In the genomic region with DNA sequence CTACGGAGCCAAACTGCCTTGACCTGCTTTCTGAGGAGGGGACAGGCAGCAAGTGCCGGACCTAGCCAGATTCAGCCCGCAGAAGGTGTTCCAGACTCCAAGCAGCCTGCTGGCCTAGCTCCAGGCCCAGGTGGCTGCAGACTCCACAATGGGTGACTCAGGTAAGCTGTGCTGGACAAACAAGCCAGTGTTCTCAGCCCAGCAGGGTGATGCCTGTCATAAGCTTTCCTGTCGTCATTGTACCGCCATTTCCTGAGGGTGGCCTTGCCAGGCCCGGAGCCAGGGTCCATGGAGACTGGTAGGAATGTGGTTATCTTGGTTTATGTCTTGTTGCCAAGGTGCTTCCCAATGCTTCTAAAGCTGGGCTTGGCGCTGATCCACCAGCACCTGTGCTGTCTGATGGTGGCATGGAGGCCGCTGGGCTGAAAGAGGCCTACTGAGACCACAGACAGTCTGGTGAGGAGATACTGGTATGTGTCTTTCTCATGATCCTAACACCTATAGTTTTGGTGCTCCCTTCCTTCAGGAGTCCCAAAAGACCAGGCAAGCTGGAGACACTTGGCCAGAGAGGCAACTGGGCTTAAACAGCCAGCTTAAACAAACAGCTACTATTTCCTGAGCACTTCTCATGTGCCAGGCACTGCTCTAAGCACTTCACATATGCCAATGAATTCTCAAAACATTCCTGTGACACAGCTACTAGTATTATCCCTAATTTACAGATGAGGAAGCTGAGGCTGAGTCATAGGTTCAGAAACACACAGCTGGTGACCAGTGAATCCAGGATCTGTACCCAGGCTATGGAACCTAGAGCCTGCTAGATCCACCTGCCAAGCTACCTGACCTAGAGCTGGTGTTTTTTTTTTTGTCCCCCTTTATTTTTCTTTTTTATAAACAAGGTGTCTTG, we compare ENCODE assay signal across 1 cellular context.
TF ChIP-seq lines count a peak whose summit lies in the region.

No MANE protein-coding gene starts in this region.

TF ChIP-seq in K562, 482 proteins besides CTCF, POLR2A, EP300 and RAD21 (continued from another document and continues in another):
- TF ChIP-seq, protein P1, sequence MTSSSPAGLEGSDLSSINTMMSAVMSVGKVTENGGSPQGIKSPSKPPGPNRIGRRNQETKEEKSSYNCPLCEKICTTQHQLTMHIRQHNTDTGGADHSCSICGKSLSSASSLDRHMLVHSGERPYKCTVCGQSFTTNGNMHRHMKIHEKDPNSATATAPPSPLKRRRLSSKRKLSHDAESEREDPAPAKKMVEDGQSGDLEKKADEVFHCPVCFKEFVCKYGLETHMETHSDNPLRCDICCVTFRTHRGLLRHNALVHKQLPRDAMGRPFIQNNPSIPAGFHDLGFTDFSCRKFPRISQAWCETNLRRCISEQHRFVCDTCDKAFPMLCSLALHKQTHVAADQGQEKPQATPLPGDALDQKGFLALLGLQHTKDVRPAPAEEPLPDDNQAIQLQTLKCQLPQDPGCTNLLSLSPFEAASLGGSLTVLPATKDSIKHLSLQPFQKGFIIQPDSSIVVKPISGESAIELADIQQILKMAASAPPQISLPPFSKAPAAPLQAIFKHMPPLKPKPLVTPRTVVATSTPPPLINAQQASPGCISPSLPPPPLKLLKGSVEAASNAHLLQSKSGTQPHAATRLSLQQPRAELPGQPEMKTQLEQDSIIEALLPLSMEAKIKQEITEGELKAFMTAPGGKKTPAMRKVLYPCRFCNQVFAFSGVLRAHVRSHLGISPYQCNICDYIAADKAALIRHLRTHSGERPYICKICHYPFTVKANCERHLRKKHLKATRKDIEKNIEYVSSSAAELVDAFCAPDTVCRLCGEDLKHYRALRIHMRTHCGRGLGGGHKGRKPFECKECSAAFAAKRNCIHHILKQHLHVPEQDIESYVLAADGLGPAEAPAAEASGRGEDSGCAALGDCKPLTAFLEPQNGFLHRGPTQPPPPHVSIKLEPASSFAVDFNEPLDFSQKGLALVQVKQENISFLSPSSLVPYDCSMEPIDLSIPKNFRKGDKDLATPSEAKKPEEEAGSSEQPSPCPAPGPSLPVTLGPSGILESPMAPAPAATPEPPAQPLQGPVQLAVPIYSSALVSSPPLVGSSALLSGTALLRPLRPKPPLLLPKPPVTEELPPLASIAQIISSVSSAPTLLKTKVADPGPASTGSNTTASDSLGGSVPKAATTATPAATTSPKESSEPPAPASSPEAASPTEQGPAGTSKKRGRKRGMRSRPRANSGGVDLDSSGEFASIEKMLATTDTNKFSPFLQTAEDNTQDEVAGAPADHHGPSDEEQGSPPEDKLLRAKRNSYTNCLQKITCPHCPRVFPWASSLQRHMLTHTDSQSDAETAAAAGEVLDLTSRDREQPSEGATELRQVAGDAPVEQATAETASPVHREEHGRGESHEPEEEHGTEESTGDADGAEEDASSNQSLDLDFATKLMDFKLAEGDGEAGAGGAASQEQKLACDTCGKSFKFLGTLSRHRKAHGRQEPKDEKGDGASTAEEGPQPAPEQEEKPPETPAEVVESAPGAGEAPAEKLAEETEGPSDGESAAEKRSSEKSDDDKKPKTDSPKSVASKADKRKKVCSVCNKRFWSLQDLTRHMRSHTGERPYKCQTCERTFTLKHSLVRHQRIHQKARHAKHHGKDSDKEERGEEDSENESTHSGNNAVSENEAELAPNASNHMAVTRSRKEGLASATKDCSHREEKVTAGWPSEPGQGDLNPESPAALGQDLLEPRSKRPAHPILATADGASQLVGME (CRISPR knock-in tag; IDR thresholded peaks at IDR 0.05), result no peak
- no peak for TF ChIP-seq KHSRP (IDR thresholded peaks at IDR 0.05)
- no peak for TF ChIP-seq GABPB2 (CRISPR knock-in tag; conservative IDR thresholded peaks at IDR 0.05)
- no peak for TF ChIP-seq MTA1 (IDR thresholded peaks at IDR 0.05; ENCODE audit: borderline replicate concordance)
- TF ChIP-seq, protein P2, sequence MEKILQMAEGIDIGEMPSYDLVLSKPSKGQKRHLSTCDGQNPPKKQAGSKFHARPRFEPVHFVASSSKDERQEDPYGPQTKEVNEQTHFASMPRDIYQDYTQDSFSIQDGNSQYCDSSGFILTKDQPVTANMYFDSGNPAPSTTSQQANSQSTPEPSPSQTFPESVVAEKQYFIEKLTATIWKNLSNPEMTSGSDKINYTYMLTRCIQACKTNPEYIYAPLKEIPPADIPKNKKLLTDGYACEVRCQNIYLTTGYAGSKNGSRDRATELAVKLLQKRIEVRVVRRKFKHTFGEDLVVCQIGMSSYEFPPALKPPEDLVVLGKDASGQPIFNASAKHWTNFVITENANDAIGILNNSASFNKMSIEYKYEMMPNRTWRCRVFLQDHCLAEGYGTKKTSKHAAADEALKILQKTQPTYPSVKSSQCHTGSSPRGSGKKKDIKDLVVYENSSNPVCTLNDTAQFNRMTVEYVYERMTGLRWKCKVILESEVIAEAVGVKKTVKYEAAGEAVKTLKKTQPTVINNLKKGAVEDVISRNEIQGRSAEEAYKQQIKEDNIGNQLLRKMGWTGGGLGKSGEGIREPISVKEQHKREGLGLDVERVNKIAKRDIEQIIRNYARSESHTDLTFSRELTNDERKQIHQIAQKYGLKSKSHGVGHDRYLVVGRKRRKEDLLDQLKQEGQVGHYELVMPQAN (IDR thresholded peaks at IDR 0.05; ENCODE audit: borderline replicate concordance), result no peak
- TF ChIP-seq MAFK (IDR thresholded peaks at IDR 0.05; ENCODE audit: low read length), result no peak
- no peak for TF ChIP-seq ZNF57 (CRISPR knock-in tag; IDR thresholded peaks at IDR 0.05)
- peak; percentile 46; the same call in 1 of the 2 replicates for TF ChIP-seq ETV5 (CRISPR knock-in tag; IDR thresholded peaks at IDR 0.05; ENCODE audit: low read depth)
- TF ChIP-seq XRCC3 (IDR thresholded peaks at IDR 0.05), result no peak
- no peak for TF ChIP-seq ZBTB8A (IDR thresholded peaks at IDR 0.05; ENCODE audit: partially characterized antibody)
- no peak for TF ChIP-seq BRCA1 (IDR thresholded peaks at IDR 0.05)
- TF ChIP-seq BRCA1 (CRISPR knock-in tag; IDR thresholded peaks at IDR 0.05), result 0 out of 2 replicates have a peak, but pooled peaks have one; percentile 73
- TF ChIP-seq ZNF584 (CRISPR knock-in tag; IDR thresholded peaks at IDR 0.05; ENCODE audit: low read depth), result no peak
- TF ChIP-seq, protein P3, sequence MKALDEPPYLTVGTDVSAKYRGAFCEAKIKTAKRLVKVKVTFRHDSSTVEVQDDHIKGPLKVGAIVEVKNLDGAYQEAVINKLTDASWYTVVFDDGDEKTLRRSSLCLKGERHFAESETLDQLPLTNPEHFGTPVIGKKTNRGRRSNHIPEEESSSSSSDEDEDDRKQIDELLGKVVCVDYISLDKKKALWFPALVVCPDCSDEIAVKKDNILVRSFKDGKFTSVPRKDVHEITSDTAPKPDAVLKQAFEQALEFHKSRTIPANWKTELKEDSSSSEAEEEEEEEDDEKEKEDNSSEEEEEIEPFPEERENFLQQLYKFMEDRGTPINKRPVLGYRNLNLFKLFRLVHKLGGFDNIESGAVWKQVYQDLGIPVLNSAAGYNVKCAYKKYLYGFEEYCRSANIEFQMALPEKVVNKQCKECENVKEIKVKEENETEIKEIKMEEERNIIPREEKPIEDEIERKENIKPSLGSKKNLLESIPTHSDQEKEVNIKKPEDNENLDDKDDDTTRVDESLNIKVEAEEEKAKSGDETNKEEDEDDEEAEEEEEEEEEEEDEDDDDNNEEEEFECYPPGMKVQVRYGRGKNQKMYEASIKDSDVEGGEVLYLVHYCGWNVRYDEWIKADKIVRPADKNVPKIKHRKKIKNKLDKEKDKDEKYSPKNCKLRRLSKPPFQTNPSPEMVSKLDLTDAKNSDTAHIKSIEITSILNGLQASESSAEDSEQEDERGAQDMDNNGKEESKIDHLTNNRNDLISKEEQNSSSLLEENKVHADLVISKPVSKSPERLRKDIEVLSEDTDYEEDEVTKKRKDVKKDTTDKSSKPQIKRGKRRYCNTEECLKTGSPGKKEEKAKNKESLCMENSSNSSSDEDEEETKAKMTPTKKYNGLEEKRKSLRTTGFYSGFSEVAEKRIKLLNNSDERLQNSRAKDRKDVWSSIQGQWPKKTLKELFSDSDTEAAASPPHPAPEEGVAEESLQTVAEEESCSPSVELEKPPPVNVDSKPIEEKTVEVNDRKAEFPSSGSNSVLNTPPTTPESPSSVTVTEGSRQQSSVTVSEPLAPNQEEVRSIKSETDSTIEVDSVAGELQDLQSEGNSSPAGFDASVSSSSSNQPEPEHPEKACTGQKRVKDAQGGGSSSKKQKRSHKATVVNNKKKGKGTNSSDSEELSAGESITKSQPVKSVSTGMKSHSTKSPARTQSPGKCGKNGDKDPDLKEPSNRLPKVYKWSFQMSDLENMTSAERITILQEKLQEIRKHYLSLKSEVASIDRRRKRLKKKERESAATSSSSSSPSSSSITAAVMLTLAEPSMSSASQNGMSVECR (CRISPR knock-in tag; IDR thresholded peaks at IDR 0.05), result no peak
- TF ChIP-seq, protein P4, sequence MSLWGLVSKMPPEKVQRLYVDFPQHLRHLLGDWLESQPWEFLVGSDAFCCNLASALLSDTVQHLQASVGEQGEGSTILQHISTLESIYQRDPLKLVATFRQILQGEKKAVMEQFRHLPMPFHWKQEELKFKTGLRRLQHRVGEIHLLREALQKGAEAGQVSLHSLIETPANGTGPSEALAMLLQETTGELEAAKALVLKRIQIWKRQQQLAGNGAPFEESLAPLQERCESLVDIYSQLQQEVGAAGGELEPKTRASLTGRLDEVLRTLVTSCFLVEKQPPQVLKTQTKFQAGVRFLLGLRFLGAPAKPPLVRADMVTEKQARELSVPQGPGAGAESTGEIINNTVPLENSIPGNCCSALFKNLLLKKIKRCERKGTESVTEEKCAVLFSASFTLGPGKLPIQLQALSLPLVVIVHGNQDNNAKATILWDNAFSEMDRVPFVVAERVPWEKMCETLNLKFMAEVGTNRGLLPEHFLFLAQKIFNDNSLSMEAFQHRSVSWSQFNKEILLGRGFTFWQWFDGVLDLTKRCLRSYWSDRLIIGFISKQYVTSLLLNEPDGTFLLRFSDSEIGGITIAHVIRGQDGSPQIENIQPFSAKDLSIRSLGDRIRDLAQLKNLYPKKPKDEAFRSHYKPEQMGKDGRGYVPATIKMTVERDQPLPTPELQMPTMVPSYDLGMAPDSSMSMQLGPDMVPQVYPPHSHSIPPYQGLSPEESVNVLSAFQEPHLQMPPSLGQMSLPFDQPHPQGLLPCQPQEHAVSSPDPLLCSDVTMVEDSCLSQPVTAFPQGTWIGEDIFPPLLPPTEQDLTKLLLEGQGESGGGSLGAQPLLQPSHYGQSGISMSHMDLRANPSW (CRISPR knock-in tag; IDR thresholded peaks at IDR 0.05), result no peak
- TF ChIP-seq SP1 (CRISPR knock-in tag; IDR thresholded peaks at IDR 0.05), result 0 out of 2 replicates have a peak, but pooled peaks have one; percentile 17
- TF ChIP-seq RHOXF2B (CRISPR knock-in tag; conservative IDR thresholded peaks at IDR 0.05), result no peak
- TF ChIP-seq FOXM1 (IDR thresholded peaks at IDR 0.05; ENCODE audit: low read depth), result no peak
- TF ChIP-seq FOXM1 (CRISPR knock-in tag; IDR thresholded peaks at IDR 0.05; ENCODE audit: low read depth), result no peak
- TF ChIP-seq, protein P5, sequence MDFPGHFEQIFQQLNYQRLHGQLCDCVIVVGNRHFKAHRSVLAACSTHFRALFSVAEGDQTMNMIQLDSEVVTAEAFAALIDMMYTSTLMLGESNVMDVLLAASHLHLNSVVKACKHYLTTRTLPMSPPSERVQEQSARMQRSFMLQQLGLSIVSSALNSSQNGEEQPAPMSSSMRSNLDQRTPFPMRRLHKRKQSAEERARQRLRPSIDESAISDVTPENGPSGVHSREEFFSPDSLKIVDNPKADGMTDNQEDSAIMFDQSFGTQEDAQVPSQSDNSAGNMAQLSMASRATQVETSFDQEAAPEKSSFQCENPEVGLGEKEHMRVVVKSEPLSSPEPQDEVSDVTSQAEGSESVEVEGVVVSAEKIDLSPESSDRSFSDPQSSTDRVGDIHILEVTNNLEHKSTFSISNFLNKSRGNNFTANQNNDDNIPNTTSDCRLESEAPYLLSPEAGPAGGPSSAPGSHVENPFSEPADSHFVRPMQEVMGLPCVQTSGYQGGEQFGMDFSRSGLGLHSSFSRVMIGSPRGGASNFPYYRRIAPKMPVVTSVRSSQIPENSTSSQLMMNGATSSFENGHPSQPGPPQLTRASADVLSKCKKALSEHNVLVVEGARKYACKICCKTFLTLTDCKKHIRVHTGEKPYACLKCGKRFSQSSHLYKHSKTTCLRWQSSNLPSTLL (IDR thresholded peaks at IDR 0.05), result no peak
- no peak for TF ChIP-seq SP2 (IDR thresholded peaks at IDR 0.05; ENCODE audit: extremely low read depth, low read depth, low read length, poor library complexity, severe bottlenecking)
- TF ChIP-seq, protein P6, sequence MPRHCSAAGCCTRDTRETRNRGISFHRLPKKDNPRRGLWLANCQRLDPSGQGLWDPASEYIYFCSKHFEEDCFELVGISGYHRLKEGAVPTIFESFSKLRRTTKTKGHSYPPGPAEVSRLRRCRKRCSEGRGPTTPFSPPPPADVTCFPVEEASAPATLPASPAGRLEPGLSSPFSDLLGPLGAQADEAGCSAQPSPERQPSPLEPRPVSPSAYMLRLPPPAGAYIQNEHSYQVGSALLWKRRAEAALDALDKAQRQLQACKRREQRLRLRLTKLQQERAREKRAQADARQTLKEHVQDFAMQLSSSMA (CRISPR knock-in tag; IDR thresholded peaks at IDR 0.05), result no peak
- no peak for TF ChIP-seq CBX1 (IDR thresholded peaks at IDR 0.05; ENCODE audit: low read depth)
- TF ChIP-seq, protein P7, sequence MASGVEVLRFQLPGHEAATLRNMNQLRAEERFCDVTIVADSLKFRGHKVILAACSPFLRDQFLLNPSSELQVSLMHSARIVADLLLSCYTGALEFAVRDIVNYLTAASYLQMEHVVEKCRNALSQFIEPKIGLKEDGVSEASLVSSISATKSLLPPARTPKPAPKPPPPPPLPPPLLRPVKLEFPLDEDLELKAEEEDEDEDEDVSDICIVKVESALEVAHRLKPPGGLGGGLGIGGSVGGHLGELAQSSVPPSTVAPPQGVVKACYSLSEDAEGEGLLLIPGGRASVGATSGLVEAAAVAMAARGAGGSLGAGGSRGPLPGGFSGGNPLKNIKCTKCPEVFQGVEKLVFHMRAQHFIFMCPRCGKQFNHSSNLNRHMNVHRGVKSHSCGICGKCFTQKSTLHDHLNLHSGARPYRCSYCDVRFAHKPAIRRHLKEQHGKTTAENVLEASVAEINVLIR (CRISPR knock-in tag; IDR thresholded peaks at IDR 0.05), result no peak
- TF ChIP-seq ZBTB7A (IDR thresholded peaks at IDR 0.05; ENCODE audit: borderline replicate concordance, control insufficient read depth, low read depth, low read length), result no peak
- TF ChIP-seq ZNF384 (IDR thresholded peaks at IDR 0.05; ENCODE audit: low read depth, low read length), result no peak
- no peak for TF ChIP-seq ZNF41 (CRISPR knock-in tag; conservative IDR thresholded peaks at IDR 0.05)
- TF ChIP-seq ZNF12 (CRISPR knock-in tag; IDR thresholded peaks at IDR 0.05), result 0 out of 2 replicates have a peak, but pooled peaks have one; percentile 12
- no peak for TF ChIP-seq ZNF354B (CRISPR knock-in tag; IDR thresholded peaks at IDR 0.05)
- no peak for TF ChIP-seq ETV6 (IDR thresholded peaks at IDR 0.05; ENCODE audit: borderline replicate concordance in 1 of 2, low read depth in 2 of 2, low read length in 1 of 2)
- TF ChIP-seq ETV6 (CRISPR knock-in tag; IDR thresholded peaks at IDR 0.05; ENCODE audit: borderline replicate concordance), result no peak
- TF ChIP-seq EWSR1 (IDR thresholded peaks at IDR 0.05; ENCODE audit: borderline replicate concordance, low read depth, partially characterized antibody), result no peak
- no peak for TF ChIP-seq TEAD2 (tag; IDR thresholded peaks at IDR 0.05)
- TF ChIP-seq SMAD3 (CRISPR knock-in tag; conservative IDR thresholded peaks at IDR 0.05), result no peak
- TF ChIP-seq, protein P8, sequence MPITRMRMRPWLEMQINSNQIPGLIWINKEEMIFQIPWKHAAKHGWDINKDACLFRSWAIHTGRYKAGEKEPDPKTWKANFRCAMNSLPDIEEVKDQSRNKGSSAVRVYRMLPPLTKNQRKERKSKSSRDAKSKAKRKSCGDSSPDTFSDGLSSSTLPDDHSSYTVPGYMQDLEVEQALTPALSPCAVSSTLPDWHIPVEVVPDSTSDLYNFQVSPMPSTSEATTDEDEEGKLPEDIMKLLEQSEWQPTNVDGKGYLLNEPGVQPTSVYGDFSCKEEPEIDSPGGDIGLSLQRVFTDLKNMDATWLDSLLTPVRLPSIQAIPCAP (CRISPR knock-in tag; IDR thresholded peaks at IDR 0.05; ENCODE audit: borderline replicate concordance), result no peak
- no peak for TF ChIP-seq NFYB (IDR thresholded peaks at IDR 0.05; ENCODE audit: extremely low read depth, insufficient read length)
- no peak for TF ChIP-seq CBX2 (IDR thresholded peaks at IDR 0.05; ENCODE audit: insufficient read depth, low read length, poor library complexity, severe bottlenecking)
